Comparison of ENCODE assay signal across 10 cellular contexts in the genomic region with DNA sequence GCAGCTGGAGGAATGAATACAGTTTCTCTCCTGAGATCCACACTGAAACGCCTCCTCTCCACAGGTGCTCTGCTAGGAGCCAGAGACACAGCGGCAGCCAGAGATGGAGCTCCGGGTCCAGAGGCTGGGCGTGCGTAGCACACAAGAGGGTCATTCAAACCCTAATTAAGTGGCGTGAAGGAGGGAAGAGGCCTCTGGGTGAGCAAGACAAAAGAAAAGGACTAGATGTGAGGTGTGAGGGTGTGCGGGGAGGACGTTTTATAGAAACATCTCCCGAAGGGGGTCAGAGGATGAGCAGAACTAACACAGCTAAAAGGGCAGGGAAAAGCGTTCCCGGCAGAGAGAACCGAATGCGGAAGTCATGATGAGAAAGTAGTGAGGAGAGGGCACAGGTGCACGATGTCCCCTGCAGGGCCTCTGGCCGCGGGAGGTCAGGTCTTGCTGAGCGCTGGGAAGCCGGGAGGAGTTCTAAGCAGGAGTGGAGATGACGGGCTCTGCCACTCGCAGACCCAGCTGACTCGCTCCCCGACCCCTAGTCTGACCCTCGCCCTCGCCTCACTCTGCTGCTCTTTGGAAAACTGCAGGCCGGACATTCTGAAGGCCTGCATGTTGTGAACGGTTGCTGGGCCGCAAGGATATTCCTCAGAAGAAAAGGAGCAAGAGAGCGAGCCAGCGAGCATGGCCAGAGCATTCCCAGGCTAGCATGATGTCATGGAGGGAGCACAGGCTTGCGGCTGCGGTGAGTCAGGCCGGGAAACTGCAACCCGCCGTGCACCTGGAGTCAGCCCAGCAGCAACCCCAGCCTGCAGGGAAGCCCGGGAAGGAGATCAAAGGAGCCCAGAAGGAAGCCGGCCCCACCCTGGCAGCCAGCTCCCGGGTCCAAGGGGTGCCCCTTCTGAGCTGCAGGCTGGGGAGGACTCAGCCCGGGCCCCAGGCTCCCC. TPM values are rescaled to one million over a fixed set of nuclear protein-coding genes. Genes with fewer than 3 reads are reported as not detected.
DNase-seq lines count a peak whose midpoint lies in the region; ATAC-seq lines count a peak whose summit lies in the region.
"Had no signal": no experiment of that assay in that cellular context is flagged by ENCODE, and none has a peak within 500 bp of the region (broad histone marks: within the 10 kb centered on the region; RNA-seq: fewer than 3 reads in every experiment).

No MANE protein-coding gene starts in this region.

- peak overlapping the region; percentile 14 for H3K27ac Mint-ChIP-seq in activated CD8-positive, alpha-beta memory T cell treated with anti-CD3 and anti-CD28 coated beads, Interleukin-2, amount 10 ng/mL, durations not matched to agents 7 days and 5 days
- H3K27ac Mint-ChIP-seq in activated CD4-positive, alpha-beta T cell treated with anti-CD3 and anti-CD28 coated beads, Interleukin-2, amount 10 ng/mL, durations not matched to agents 7 days and 5 days: no peak overlapping the region
- H3K27ac Mint-ChIP-seq: CD4-positive, CD25-positive, alpha-beta regulatory T cell; IgD-negative memory B cell had no signal

- CTCF ChIA-PET in activated CD8-positive, alpha-beta memory T cell treated with anti-CD3 and anti-CD28 coated beads, Interleukin-2, amount 10 ng/mL, durations not matched to agents 7 days and 5 days (lab: Charles Lee): no interaction called here
- CTCF ChIA-PET in activated CD4-positive, alpha-beta T cell treated with anti-CD3 and anti-CD28 coated beads, Interleukin-2, amount 10 ng/mL, durations not matched to agents 7 days and 5 days (lab: Charles Lee): no interaction called here

- H3K36me3 Mint-ChIP-seq in activated CD8-positive, alpha-beta memory T cell treated with anti-CD3 and anti-CD28 coated beads, Interleukin-2, amount 10 ng/mL, durations not matched to agents 7 days and 5 days: no peaks in the 10 kb centered on the region
- H3K36me3 Mint-ChIP-seq in activated CD4-positive, alpha-beta T cell treated with anti-CD3 and anti-CD28 coated beads, Interleukin-2, amount 10 ng/mL, durations not matched to agents 7 days and 5 days (ENCODE audit: low read depth): no peaks in the 10 kb centered on the region
- H3K36me3 Mint-ChIP-seq: CD4-positive, CD25-positive, alpha-beta regulatory T cell; IgD-negative memory B cell had no signal

- no peak overlapping the region for H3K4me3 Mint-ChIP-seq in activated CD8-positive, alpha-beta memory T cell treated with anti-CD3 and anti-CD28 coated beads, Interleukin-2, amount 10 ng/mL, durations not matched to agents 7 days and 5 days
- no peak overlapping the region for H3K4me3 Mint-ChIP-seq in activated CD4-positive, alpha-beta T cell treated with anti-CD3 and anti-CD28 coated beads, Interleukin-2, amount 10 ng/mL, durations not matched to agents 7 days and 5 days
- H3K4me3 Mint-ChIP-seq: CD4-positive, CD25-positive, alpha-beta regulatory T cell; IgD-negative memory B cell had no signal

- no peaks in the 10 kb centered on the region for H3K4me1 Mint-ChIP-seq in activated CD8-positive, alpha-beta memory T cell treated with anti-CD3 and anti-CD28 coated beads, Interleukin-2, amount 10 ng/mL, durations not matched to agents 7 days and 5 days
- no peaks in the 10 kb centered on the region for H3K4me1 Mint-ChIP-seq in activated CD4-positive, alpha-beta T cell treated with anti-CD3 and anti-CD28 coated beads, Interleukin-2, amount 10 ng/mL, durations not matched to agents 7 days and 5 days
- H3K4me1 Mint-ChIP-seq: CD4-positive, CD25-positive, alpha-beta regulatory T cell; IgD-negative memory B cell had no signal

- peaks cover 5% of the 10 kb centered on the region for H3K27me3 Mint-ChIP-seq in activated CD8-positive, alpha-beta memory T cell treated with anti-CD3 and anti-CD28 coated beads, Interleukin-2, amount 10 ng/mL, durations not matched to agents 7 days and 5 days
- peaks cover 10% of the 10 kb centered on the region for H3K27me3 Mint-ChIP-seq in activated CD4-positive, alpha-beta T cell treated with anti-CD3 and anti-CD28 coated beads, Interleukin-2, amount 10 ng/mL, durations not matched to agents 7 days and 5 days

- POLR2A ChIA-PET in activated CD4-positive, alpha-beta T cell treated with anti-CD3 and anti-CD28 coated beads, Interleukin-2, amount 10 ng/mL, durations not matched to agents 7 days and 5 days (lab: Charles Lee): no interaction called here

- DNase-seq in activated CD8-positive, alpha-beta memory T cell treated with anti-CD3 and anti-CD28 coated beads, Interleukin-2, amount 10 ng/mL, durations not matched to agents 7 days and 5 days: no peak
- no peak for DNase-seq in activated CD8-positive, alpha-beta memory T cell treated with anti-CD3 and anti-CD28 coated beads for 24 hours
- DNase-seq in cerebellum (ENCODE audit: low spot score) (peak; percentile 44), left kidney (ENCODE audit: low read depth, low spot score) (peak; percentile 83), foreskin melanocyte (no peak)
- no peak for DNase-seq in activated CD4-positive, alpha-beta T cell treated with anti-CD3 and anti-CD28 coated beads, Interleukin-2, amount 10 ng/mL, durations not matched to agents 7 days and 5 days
- DNase-seq: CD4-positive, CD25-positive, alpha-beta regulatory T cell had no signal

- no peak for ATAC-seq in activated CD8-positive, alpha-beta memory T cell treated with anti-CD3 and anti-CD28 coated beads, Interleukin-2, amount 10 ng/mL, durations not matched to agents 7 days and 5 days
- no peak for ATAC-seq in GM21717 (IDR thresholded peaks at IDR 0.05; ENCODE audit: unreplicated experiment)
- ATAC-seq in HG03159 (IDR thresholded peaks at IDR 0.05; ENCODE audit: unreplicated experiment): no peak

- no peaks in the 10 kb centered on the region for H3K9me3 Mint-ChIP-seq in activated CD8-positive, alpha-beta memory T cell treated with anti-CD3 and anti-CD28 coated beads, Interleukin-2, amount 10 ng/mL, durations not matched to agents 7 days and 5 days (ENCODE audit: low read depth)
- H3K9me3 Mint-ChIP-seq in activated CD4-positive, alpha-beta T cell treated with anti-CD3 and anti-CD28 coated beads, Interleukin-2, amount 10 ng/mL, durations not matched to agents 7 days and 5 days: no peaks in the 10 kb centered on the region
- H3K9me3 Mint-ChIP-seq: CD4-positive, CD25-positive, alpha-beta regulatory T cell; IgD-negative memory B cell had no signal

RNA-seq across cellular contexts. Expression of gene BMP7, which starts 54.2 kb away (rescaled TPM):
- total RNA-seq in activated CD8-positive, alpha-beta memory T cell treated with anti-CD3 and anti-CD28 coated beads, Interleukin-2, amount 10 ng/mL, durations not matched to agents 7 days and 5 days: not detected
- total RNA-seq in cerebellum: 13.5 TPM
- not detected for total RNA-seq in activated CD4-positive, alpha-beta T cell treated with anti-CD3 and anti-CD28 coated beads, Interleukin-2, amount 10 ng/mL, durations not matched to agents 7 days and 5 days
- total RNA-seq: CD4-positive, CD25-positive, alpha-beta regulatory T cell had no signal

Comparison
In these comparisons a context has a peak if more than half of its experiments do, and no peak if none do; other contexts are left out.
1. DNase-seq: peak in cerebellum (single experiment) and left kidney (single experiment); none in activated CD8-positive, alpha-beta memory T cell treated with anti-CD3 and anti-CD28 coated beads, Interleukin-2, amount 10 ng/mL, durations not matched to agents 7 days and 5 days (single experiment), activated CD8-positive, alpha-beta memory T cell treated with anti-CD3 and anti-CD28 coated beads for 24 hours (single experiment), activated CD4-positive, alpha-beta T cell treated with anti-CD3 and anti-CD28 coated beads, Interleukin-2, amount 10 ng/mL, durations not matched to agents 7 days and 5 days (single experiment) and foreskin melanocyte (single experiment).
2. RNA of gene BMP7, which starts 54.2 kb away (total RNA-seq): 13.5 TPM in cerebellum (single experiment); not detected in activated CD4-positive, alpha-beta T cell treated with anti-CD3 and anti-CD28 coated beads, Interleukin-2, amount 10 ng/mL, durations not matched to agents 7 days and 5 days and not detected in activated CD8-positive, alpha-beta memory T cell treated with anti-CD3 and anti-CD28 coated beads, Interleukin-2, amount 10 ng/mL, durations not matched to agents 7 days and 5 days; every median in the first group is over 10 times any median in the second.